32 cellular contexts compared by ENCODE assay signal in the genomic region with DNA sequence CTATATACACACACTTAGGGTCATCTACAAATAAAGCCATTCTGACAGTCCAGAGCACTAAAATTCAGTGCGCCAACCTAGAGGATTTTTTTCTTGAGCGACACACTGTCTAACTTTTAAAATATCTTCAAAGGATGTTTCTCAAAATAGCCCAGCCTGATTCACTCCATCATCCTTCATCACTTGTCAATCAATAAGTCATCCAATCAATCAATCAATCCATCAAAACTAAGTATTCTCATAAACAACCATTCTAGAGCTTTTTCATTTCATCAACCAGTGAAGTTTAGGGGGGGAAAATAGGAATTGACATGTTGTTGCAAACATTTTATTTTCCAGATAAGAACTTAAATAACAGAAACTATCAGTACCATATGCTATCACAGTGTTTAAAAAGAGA.
DNase-seq lines count a peak whose midpoint lies in the region; ATAC-seq, FAIRE-seq and TF ChIP-seq lines count a peak whose summit lies in the region.
"Had no signal": no experiment of that assay in that cellular context is flagged by ENCODE, and none has a peak within 500 bp of the region (broad histone marks: within the 10 kb centered on the region; RNA-seq: fewer than 3 reads in every experiment).

No MANE protein-coding gene starts in this region.

- peak; percentile 94 for TF ChIP-seq EP300 in neural cell (conservative IDR thresholded peaks at IDR 0.05; ENCODE audit: poor library complexity, severe bottlenecking)
- TF ChIP-seq EP300 in suprapubic skin (IDR thresholded peaks at IDR 0.05) = no peak

- no peak overlapping the region for H3K27ac ChIP-seq in neural cell (ENCODE audit: low read length)
- no peak overlapping the region for H3K27ac ChIP-seq in suprapubic skin
- H3K27ac ChIP-seq: 22Rv1; A549; BLaER1; BLaER1 treated with 17β-estradiol and CSF1 and Interleukin-3, amounts not matched to agents 10 nM and 100 nM; C4-2B had no signal

- no peak for TF ChIP-seq RAD21 in neural cell (conservative IDR thresholded peaks at IDR 0.05)

- no peaks in the 10 kb centered on the region for H3K79me2 ChIP-seq in neural cell (replicated peaks; ENCODE audit: insufficient read depth, low read length)

- no peak overlapping the region for H3K9ac ChIP-seq in neural cell (ENCODE audit: low read length)
- H3K9ac ChIP-seq: BLaER1; BLaER1 treated with 17β-estradiol and CSF1 and Interleukin-3, amounts not matched to agents 10 nM and 100 nM had no signal

- H3K4me3 ChIP-seq in neural cell (ENCODE audit: low read length) (no peak overlapping the region), suprapubic skin (no peak overlapping the region)
- H3K4me3 ChIP-seq: A549; BLaER1; BLaER1 treated with 17β-estradiol and CSF1 and Interleukin-3, amounts not matched to agents 10 nM and 100 nM had no signal

- H3K4me1 ChIP-seq in suprapubic skin = no peaks in the 10 kb centered on the region
- H3K4me1 ChIP-seq: A549; BE2C; BLaER1; BLaER1 treated with 17β-estradiol and CSF1 and Interleukin-3, amounts not matched to agents 10 nM and 100 nM had no signal

- H3K4me2 ChIP-seq in neural cell (ENCODE audit: low read length) = no peak overlapping the region
- H3K4me2 ChIP-seq: A549; BLaER1; BLaER1 treated with 17β-estradiol and CSF1 and Interleukin-3, amounts not matched to agents 10 nM and 100 nM had no signal

- H2AFZ ChIP-seq in neural cell (ENCODE audit: low read depth, low read length) = no peak overlapping the region

- no peaks in the 10 kb centered on the region for H3K9me3 ChIP-seq in neural cell (ENCODE audit: low read length)
- no peaks in the 10 kb centered on the region for H3K9me3 ChIP-seq in suprapubic skin
- H3K9me3 ChIP-seq: A549; BE2C; BLaER1; BLaER1 treated with 17β-estradiol and CSF1 and Interleukin-3, amounts not matched to agents 10 nM and 100 nM; Caco-2 had no signal

- TF ChIP-seq CTCF in neural cell (IDR thresholded peaks at IDR 0.05; ENCODE audit: poor library complexity, severe bottlenecking) (no peak), suprapubic skin (IDR thresholded peaks at IDR 0.05) (no peak)

- H3F3A ChIP-seq in neural cell (ENCODE audit: insufficient read depth, low read length, poor library complexity, severe bottlenecking) = no peaks in the 10 kb centered on the region

- CTCF ChIA-PET in HEK293T (lab: Yijun Ruan, JAX) = no interaction called here

- FAIRE-seq in endometrium (lab: Jason Lieb, UNC) = peak; percentile 15
- FAIRE-seq: A204.1, A549, D721Med had no signal

- H3K36me3 ChIP-seq in neural cell (ENCODE audit: insufficient read depth, low read length) = no peaks in the 10 kb centered on the region
- no peaks in the 10 kb centered on the region for H3K36me3 ChIP-seq in suprapubic skin
- H3K36me3 ChIP-seq: BE2C; BLaER1; BLaER1 treated with 17β-estradiol and CSF1 and Interleukin-3, amounts not matched to agents 10 nM and 100 nM had no signal

- WGBS in suprapubic skin = 92% methylated on average over 2 of the region's 2 CpGs

- POLR2A ChIA-PET in HEK293T (lab: Yijun Ruan, JAX) = no interaction called here

- ATAC-seq in GM21381 (IDR thresholded peaks at IDR 0.05; ENCODE audit: unreplicated experiment) = no peak
- ATAC-seq: A549; CD8-positive, alpha-beta T cell had no signal

- H3K27me3 ChIP-seq in neural cell (ENCODE audit: insufficient read depth, low read depth, low read length) (no peaks in the 10 kb centered on the region), suprapubic skin (no peaks in the 10 kb centered on the region)
- H3K27me3 ChIP-seq: BE2C; BLaER1; BLaER1 treated with 17β-estradiol and CSF1 and Interleukin-3, amounts not matched to agents 10 nM and 100 nM had no signal

- no peaks in the 10 kb centered on the region for H4K20me1 ChIP-seq in neural cell (ENCODE audit: insufficient read depth)
- H4K20me1 ChIP-seq: BLaER1; BLaER1 treated with 17β-estradiol and CSF1 and Interleukin-3, amounts not matched to agents 10 nM and 100 nM had no signal

- DNase-seq in HEK293T (ENCODE audit: extremely low spot score) = no peak
- DNase-seq in suprapubic skin (ENCODE audit: low spot score in 2 of 2) = no peak
- DNase-seq in NOMO-1 (lab: John Stamatoyannopoulos, UW; ENCODE audit: unreplicated experiment in 2 of 2) = no peak
- DNase-seq: 8988T; ACHN; AML-193; BE2C; C1 segment of cervical spinal cord; Caco-2; Calu3; CD4-positive, alpha-beta memory T cell; CD4-positive, alpha-beta T cell; CD4-positive, CD25-positive, alpha-beta regulatory T cell; CD8-positive, alpha-beta memory T cell; CD8-positive, alpha-beta T cell; COR-L47; DMS 273 treated with DMSO at 0.1 percent for 48 hours; DMS153; DMS79; DMS79 treated with DMSO at 0.1 percent for 48 hours; DND-41; EL had no signal

- H3K9me2 ChIP-seq in neural cell (ENCODE audit: insufficient read depth, low read length) = no peaks in the 10 kb centered on the region

- no peak for TF ChIP-seq POLR2A in suprapubic skin (IDR thresholded peaks at IDR 0.05)

TF ChIP-seq in HEK293T, 16 proteins besides CTCF, POLR2A, EP300 and RAD21:
- no peak for TF ChIP-seq LEF1 (IDR thresholded peaks at IDR 0.05; ENCODE audit: borderline replicate concordance)
- TF ChIP-seq, protein P1, sequence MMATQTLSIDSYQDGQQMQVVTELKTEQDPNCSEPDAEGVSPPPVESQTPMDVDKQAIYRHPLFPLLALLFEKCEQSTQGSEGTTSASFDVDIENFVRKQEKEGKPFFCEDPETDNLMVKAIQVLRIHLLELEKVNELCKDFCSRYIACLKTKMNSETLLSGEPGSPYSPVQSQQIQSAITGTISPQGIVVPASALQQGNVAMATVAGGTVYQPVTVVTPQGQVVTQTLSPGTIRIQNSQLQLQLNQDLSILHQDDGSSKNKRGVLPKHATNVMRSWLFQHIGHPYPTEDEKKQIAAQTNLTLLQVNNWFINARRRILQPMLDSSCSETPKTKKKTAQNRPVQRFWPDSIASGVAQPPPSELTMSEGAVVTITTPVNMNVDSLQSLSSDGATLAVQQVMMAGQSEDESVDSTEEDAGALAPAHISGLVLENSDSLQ (IDR thresholded peaks at IDR 0.05) = peak; percentile 74

TF ChIP-seq in neural cell, 6 proteins besides CTCF, POLR2A, EP300 and RAD21:
- TF ChIP-seq EZH2 (IDR thresholded peaks at IDR 0.05; ENCODE audit: borderline replicate concordance, insufficient read depth, low read length, poor library complexity, severe bottlenecking) (no peak), POLR2AphosphoS5 (IDR thresholded peaks at IDR 0.05) (peak; percentile 45)
